Comparison of ENCODE assay signal across 18 cellular contexts in genomic region chr5:176161431-176161830, GRCh38.
"Had no signal": no experiment of that assay in that cellular context is flagged by ENCODE, and none has a peak within 500 bp of the region (broad histone marks: within the 10 kb centered on the region; RNA-seq: fewer than 3 reads in every experiment).

No MANE protein-coding gene starts in this region.

- H3K4me3 Mint-ChIP-seq: endodermal cell; naive thymus-derived CD4-positive, alpha-beta T cell; neural crest cell had no signal

- ATAC-seq: naive thymus-derived CD4-positive, alpha-beta T cell had no signal

- FAIRE-seq: endothelial cell of umbilical vein, kidney had no signal

- DNase-seq: colonic mucosa; effector CD4-positive, alpha-beta T cell; endodermal cell; foreskin melanocyte; kidney; left cardiac atrium; left ventricle myocardium superior; naive thymus-derived CD4-positive, alpha-beta T cell; sigmoid colon; stimulated activated naive CD4-positive, alpha-beta T cell treated with Interleukin-2 at 50 U/mL for 16 hours; trophoblast cell had no signal

- H3K27ac Mint-ChIP-seq: endodermal cell; naive thymus-derived CD4-positive, alpha-beta T cell had no signal

- H3K27ac ChIP-seq: colonic mucosa, hepatocyte, right atrium auricular region, sigmoid colon, skin epidermis had no signal

- H3K4me1 Mint-ChIP-seq: neural crest cell had no signal

- H3K4me2 ChIP-seq: hepatocyte had no signal

- H3K27me3 ChIP-seq: colonic mucosa, hepatocyte, ovary, right atrium auricular region, sigmoid colon had no signal

- H3K9me3 Mint-ChIP-seq: neural crest cell had no signal

- H3K36me3 ChIP-seq: colonic mucosa, ovary, right atrium auricular region, sigmoid colon had no signal

- H2AFZ ChIP-seq: hepatocyte had no signal

- H3K4me3 ChIP-seq: colonic mucosa, hepatocyte, lung, ovary, right atrium auricular region, sigmoid colon, skin epidermis had no signal

- H3K79me2 ChIP-seq: hepatocyte had no signal

- H3K4me1 ChIP-seq: colonic mucosa, right atrium auricular region, sigmoid colon had no signal

- H3K9me3 ChIP-seq: colonic mucosa, ovary had no signal
